In genomic region chr10:63164045-63164722, GRCh38 we compare ENCODE assay signal across 18 cellular contexts. TPM values are rescaled to one million over a fixed set of nuclear protein-coding genes. Genes with fewer than 3 reads are reported as not detected.
DNase-seq lines count a peak whose midpoint lies in the region; ATAC-seq, FAIRE-seq and TF ChIP-seq lines count a peak whose summit lies in the region.
"Had no signal": no experiment of that assay in that cellular context is flagged by ENCODE, and none has a peak within 500 bp of the region (broad histone marks: within the 10 kb centered on the region; RNA-seq: fewer than 3 reads in every experiment).

No MANE protein-coding gene starts in this region.

- POLR2A ChIA-PET in activated CD8-positive, alpha-beta T cell treated with anti-CD3 and anti-CD28 coated beads for 36 hours (lab: Charles Lee) = no interaction called here
- POLR2A ChIA-PET in activated CD8-positive, alpha-beta T cell treated with anti-CD3 and anti-CD28 coated beads, Interleukin-2, amount 10 ng/mL, durations not matched to agents 7 days and 5 days (lab: Charles Lee) = no interaction called here

- CTCF ChIA-PET in activated CD8-positive, alpha-beta T cell treated with anti-CD3 and anti-CD28 coated beads for 36 hours (lab: Charles Lee) = interaction anchor here (1.1 to 12.4 kb wide), 4 partner anchors 7 to 554 kb away, joined by 3 to 215 read pairs (median 114); no protein-coding TSS in a partner anchor
- CTCF ChIA-PET in activated CD8-positive, alpha-beta T cell treated with anti-CD3 and anti-CD28 coated beads, Interleukin-2, amount 10 ng/mL, durations not matched to agents 7 days and 5 days (lab: Charles Lee) = interaction anchor here (0.7 to 10.5 kb wide), 3 partner anchors 452 to 554 kb away, joined by 3 to 234 read pairs (median 116); no protein-coding TSS in a partner anchor

- TF ChIP-seq POLR2A in GM12892 (IDR thresholded peaks at IDR 0.05; ENCODE audit: low read depth, low read length) = no peak

- no peak for DNase-seq in activated CD8-positive, alpha-beta T cell treated with anti-CD3 and anti-CD28 coated beads for 36 hours
- DNase-seq in activated CD8-positive, alpha-beta T cell treated with anti-CD3 and anti-CD28 coated beads, Interleukin-2, amount 10 ng/mL, durations not matched to agents 7 days and 5 days = no peak
- no peak for DNase-seq in Right ventricle myocardium superior
- DNase-seq in activated CD4-positive, alpha-beta T cell treated with anti-CD3 and anti-CD28 coated beads, Interleukin-2, amount 50 U/mL, for 48 hours = no peak
- DNase-seq in GM12892 (ENCODE audit: insufficient read length) = no peak
- DNase-seq: amniotic stem cell; colonic mucosa; DMS79; NCI-H2107; NCI-H69; stimulated activated naive CD4-positive, alpha-beta T cell treated with Interleukin-2 at 50 U/mL for 16 hours; uterus had no signal

- peaks cover 67% of the 10 kb centered on the region for H3K36me3 ChIP-seq in neutrophil
- H3K36me3 ChIP-seq: colonic mucosa, uterus had no signal

- intact Hi-C loops in activated CD8-positive, alpha-beta T cell treated with anti-CD3 and anti-CD28 coated beads for 36 hours (cut with micrococcal nuclease) = no loop called here
- intact Hi-C loops in Right ventricle myocardium superior (cut with DNase I) = no loop called here

- peak overlapping the region; percentile 46 for H3K27ac Mint-ChIP-seq in activated CD8-positive, alpha-beta T cell treated with anti-CD3 and anti-CD28 coated beads for 36 hours
- H3K27ac Mint-ChIP-seq in activated CD8-positive, alpha-beta T cell treated with anti-CD3 and anti-CD28 coated beads, Interleukin-2, amount 10 ng/mL, durations not matched to agents 7 days and 5 days = no peak overlapping the region
- H3K27ac Mint-ChIP-seq in activated T-helper 17 cell treated with anti-CD3 and anti-CD28 coated beads, Interleukin-2, amount 50 U/mL, for 72 hours = peak overlapping the region; percentile 52
- H3K27ac Mint-ChIP-seq: activated T-helper 1 cell treated with anti-CD3 and anti-CD28 coated beads, Interleukin-12 subunit alpha, Interleukin-12 subunit beta, Interleukin-2, Interleukin-4 antibody, amounts not matched to agents 30 ng/mL and 10 ng/mL and 1 ng/mL, durations not matched to agents 14 hours and 24 hours and 36 hours had no signal

- no peak for ATAC-seq in activated CD8-positive, alpha-beta T cell treated with anti-CD3 and anti-CD28 coated beads for 36 hours
- no peak for ATAC-seq in activated CD8-positive, alpha-beta T cell treated with anti-CD3 and anti-CD28 coated beads, Interleukin-2, amount 10 ng/mL, durations not matched to agents 7 days and 5 days
- ATAC-seq in activated T-helper 17 cell treated with anti-CD3 and anti-CD28 coated beads, Interleukin-2, amount 50 U/mL, for 72 hours (replicated peaks) = no peak
- peak; percentile 80 for ATAC-seq in Right ventricle myocardium superior (ENCODE audit: poor library complexity)
- no peak for ATAC-seq in HG02759 (IDR thresholded peaks at IDR 0.05; ENCODE audit: unreplicated experiment)
- ATAC-seq: SK-N-SH treated with all-trans-retinoic acid at 6 μM for 48 hours had no signal

- peaks cover 15% of the 10 kb centered on the region for H3K36me3 Mint-ChIP-seq in activated CD8-positive, alpha-beta T cell treated with anti-CD3 and anti-CD28 coated beads for 36 hours (ENCODE audit: low read depth)
- H3K36me3 Mint-ChIP-seq in activated CD8-positive, alpha-beta T cell treated with anti-CD3 and anti-CD28 coated beads, Interleukin-2, amount 10 ng/mL, durations not matched to agents 7 days and 5 days (ENCODE audit: low read depth) = peaks cover 36% of the 10 kb centered on the region
- peaks cover 46% of the 10 kb centered on the region for H3K36me3 Mint-ChIP-seq in activated T-helper 17 cell treated with anti-CD3 and anti-CD28 coated beads, Interleukin-2, amount 50 U/mL, for 72 hours (ENCODE audit: low read depth)

- FAIRE-seq in GM12892 (lab: Jason Lieb, UNC) = no peak

- H3K4me3 ChIP-seq in neutrophil (ENCODE audit: low read depth in 1 of 2, low read length in 1 of 2) = no peak overlapping the region
- H3K4me3 ChIP-seq: colonic mucosa, uterus had no signal

- H3K4me1 ChIP-seq in neutrophil (ENCODE audit: control insufficient read depth in 1 of 2, insufficient read depth in 1 of 2, low read depth in 1 of 2, low read length in 1 of 2) = peaks cover 10 to 12% of the 10 kb centered on the region in 2 experiments
- H3K4me1 ChIP-seq: colonic mucosa, uterus had no signal

- no peaks in the 10 kb centered on the region for H3K9me3 Mint-ChIP-seq in activated CD8-positive, alpha-beta T cell treated with anti-CD3 and anti-CD28 coated beads for 36 hours
- H3K9me3 Mint-ChIP-seq in activated CD8-positive, alpha-beta T cell treated with anti-CD3 and anti-CD28 coated beads, Interleukin-2, amount 10 ng/mL, durations not matched to agents 7 days and 5 days (ENCODE audit: insufficient read depth) = no peaks in the 10 kb centered on the region
- H3K9me3 Mint-ChIP-seq in activated T-helper 17 cell treated with anti-CD3 and anti-CD28 coated beads, Interleukin-2, amount 50 U/mL, for 72 hours = no peaks in the 10 kb centered on the region
- H3K9me3 Mint-ChIP-seq: activated T-helper 1 cell treated with anti-CD3 and anti-CD28 coated beads, Interleukin-12 subunit alpha, Interleukin-12 subunit beta, Interleukin-2, Interleukin-4 antibody, amounts not matched to agents 30 ng/mL and 10 ng/mL and 1 ng/mL, durations not matched to agents 14 hours and 24 hours and 36 hours had no signal

- peak overlapping the region; percentile 46 for H3K27ac ChIP-seq in neutrophil
- H3K27ac ChIP-seq: colonic mucosa, epithelial cell of prostate, uterus had no signal

- no peak for TF ChIP-seq CTCF in activated CD8-positive, alpha-beta T cell treated with anti-CD3 and anti-CD28 coated beads for 36 hours (IDR thresholded peaks at IDR 0.05)
- TF ChIP-seq CTCF in neutrophil (IDR thresholded peaks at IDR 0.05) = no peak

- no peaks in the 10 kb centered on the region for H3K27me3 Mint-ChIP-seq in activated CD8-positive, alpha-beta T cell treated with anti-CD3 and anti-CD28 coated beads for 36 hours
- no peaks in the 10 kb centered on the region for H3K27me3 Mint-ChIP-seq in activated CD8-positive, alpha-beta T cell treated with anti-CD3 and anti-CD28 coated beads, Interleukin-2, amount 10 ng/mL, durations not matched to agents 7 days and 5 days (ENCODE audit: low read depth)
- no peaks in the 10 kb centered on the region for H3K27me3 Mint-ChIP-seq in activated T-helper 17 cell treated with anti-CD3 and anti-CD28 coated beads, Interleukin-2, amount 50 U/mL, for 72 hours

- H3K9me3 ChIP-seq in neutrophil = no peaks in the 10 kb centered on the region
- H3K9me3 ChIP-seq: colonic mucosa, uterus had no signal

- H3K4me3 Mint-ChIP-seq in activated CD8-positive, alpha-beta T cell treated with anti-CD3 and anti-CD28 coated beads for 36 hours = no peak overlapping the region
- no peak overlapping the region for H3K4me3 Mint-ChIP-seq in activated CD8-positive, alpha-beta T cell treated with anti-CD3 and anti-CD28 coated beads, Interleukin-2, amount 10 ng/mL, durations not matched to agents 7 days and 5 days
- no peak overlapping the region for H3K4me3 Mint-ChIP-seq in activated T-helper 17 cell treated with anti-CD3 and anti-CD28 coated beads, Interleukin-2, amount 50 U/mL, for 72 hours
- H3K4me3 Mint-ChIP-seq: activated T-helper 1 cell treated with anti-CD3 and anti-CD28 coated beads, Interleukin-12 subunit alpha, Interleukin-12 subunit beta, Interleukin-2, Interleukin-4 antibody, amounts not matched to agents 30 ng/mL and 10 ng/mL and 1 ng/mL, durations not matched to agents 14 hours and 24 hours and 36 hours had no signal

- H3K4me1 Mint-ChIP-seq in activated CD8-positive, alpha-beta T cell treated with anti-CD3 and anti-CD28 coated beads for 36 hours (ENCODE audit: low read depth) = peaks cover 16% of the 10 kb centered on the region
- peaks cover 23% of the 10 kb centered on the region for H3K4me1 Mint-ChIP-seq in activated CD8-positive, alpha-beta T cell treated with anti-CD3 and anti-CD28 coated beads, Interleukin-2, amount 10 ng/mL, durations not matched to agents 7 days and 5 days (ENCODE audit: low read depth)
- H3K4me1 Mint-ChIP-seq in activated T-helper 17 cell treated with anti-CD3 and anti-CD28 coated beads, Interleukin-2, amount 50 U/mL, for 72 hours = peaks cover 8% of the 10 kb centered on the region

- no peaks in the 10 kb centered on the region for H3K27me3 ChIP-seq in neutrophil
- H3K27me3 ChIP-seq: colonic mucosa, uterus had no signal

RNA-seq across cellular contexts. Expression of gene NRBF2, which starts 31.1 kb away (rescaled TPM):
- 10 to 100 TPM; 23.1 to 24.1 TPM for total RNA-seq in activated CD8-positive, alpha-beta T cell treated with anti-CD3 and anti-CD28 coated beads for 36 hours
- total RNA-seq in activated CD8-positive, alpha-beta T cell treated with anti-CD3 and anti-CD28 coated beads, Interleukin-2, amount 10 ng/mL, durations not matched to agents 7 days and 5 days = 10 to 100 TPM; 21.8 to 22.6 TPM
- 10 to 100 TPM; 21.5 to 22.4 TPM for total RNA-seq in activated T-helper 17 cell treated with anti-CD3 and anti-CD28 coated beads, Interleukin-2, amount 50 U/mL, for 72 hours
- total RNA-seq in Right ventricle myocardium superior = 7.7 TPM
- 31.8 TPM for polyA plus RNA-seq in GM12892 (2012; ENCODE audit: missing spikeins)
